8 cellular contexts compared by ENCODE assay signal in genomic region chr15:58749532-58750337, GRCh38. TPM values are rescaled to one million over a fixed set of nuclear protein-coding genes. Genes with fewer than 3 reads are reported as not detected.
A peak's percentile ranks its signal among the peaks of the same experiment; 100 is the strongest.
DNase-seq lines count a peak whose midpoint lies in the region; ATAC-seq, FAIRE-seq and TF ChIP-seq lines count a peak whose summit lies in the region.

TSS of gene ADAM10 (minus strand) at chr15:58749707. CDS start at chr15:58749534, 173 bp downstream.

- DNase-seq in GM10266 (ENCODE audit: extremely low spot score): peak; percentile 99
- DNase-seq in NCI-H128 (lab: John Stamatoyannopoulos, UW; ENCODE audit: unreplicated experiment): peak; percentile 96
- DNase-seq in activated naive CD8-positive, alpha-beta T cell treated with anti-CD3 and anti-CD28 coated beads, Interleukin-2, amount 10 ng/mL, durations not matched to agents 7 days and 5 days: peak; percentile 96
- DNase-seq in Right ventricle myocardium inferior (ENCODE audit: missing footprints): peak; percentile 100
- peak; percentile 99 to 100 (median 99) for DNase-seq in pancreas
- peak; percentile 98 to 100 for DNase-seq in tibial artery

- H3K4me3 ChIP-seq in SU-DHL-6 (ENCODE audit: insufficient read depth, low read length, poor library complexity, severe bottlenecking) (peak within 1 kb of the TSS; percentile 83), pancreas (peak within 1 kb of the TSS; percentile 73 to 98 (median 89)), tibial artery (peak within 1 kb of the TSS; percentile 87 to 97)

- H3K27me3 ChIP-seq in SU-DHL-6 (ENCODE audit: low read length) (no peaks in the 10 kb centered on the region), pancreas (no peaks in the 10 kb centered on the region), tibial artery (no peaks in the 10 kb centered on the region)

- WGBS in pancreas, 2 donors: 1% methylated on average over 57 to 62 of the region's 62 CpGs

- H3F3A ChIP-seq in SU-DHL-6 (ENCODE audit: insufficient read depth): no peaks in the 10 kb centered on the region

- peaks cover 7% of the 10 kb centered on the region; the same call in 1 of the 2 replicates for H3K36me3 ChIP-seq in SU-DHL-6 (ENCODE audit: low read length)
- H3K36me3 ChIP-seq in pancreas: no peaks in the 10 kb centered on the region
- no peaks in the 10 kb centered on the region for H3K36me3 ChIP-seq in tibial artery

- peaks cover 14% of the 10 kb centered on the region for H3K36me3 Mint-ChIP-seq in activated naive CD8-positive, alpha-beta T cell treated with anti-CD3 and anti-CD28 coated beads, Interleukin-2, amount 10 ng/mL, durations not matched to agents 7 days and 5 days

- TF ChIP-seq CTCF in GM10266 (IDR thresholded peaks at IDR 0.05; ENCODE audit: control insufficient read depth, insufficient read depth, low read depth, missing control alignments) (no peak), SU-DHL-6 (IDR thresholded peaks at IDR 0.05; ENCODE audit: insufficient read depth, low read length, poor library complexity, severe bottlenecking) (no peak), pancreas (IDR thresholded peaks at IDR 0.05) (no peak), tibial artery (IDR thresholded peaks at IDR 0.05) (no peak)

- H3K27ac ChIP-seq in SU-DHL-6 (ENCODE audit: low read depth, low read length) (peak within 1 kb of the TSS; percentile 63), pancreas (peak within 1 kb of the TSS; percentile 75 to 97 (median 90)), tibial artery (peak within 1 kb of the TSS; percentile 98 to 99)

- H3K4me2 ChIP-seq in SU-DHL-6 (ENCODE audit: low read depth, low read length, poor library complexity, severe bottlenecking): peak within 1 kb of the TSS; percentile 88

- H3K27me3 Mint-ChIP-seq in activated naive CD8-positive, alpha-beta T cell treated with anti-CD3 and anti-CD28 coated beads, Interleukin-2, amount 10 ng/mL, durations not matched to agents 7 days and 5 days: no peaks in the 10 kb centered on the region

- peak within 1 kb of the TSS; percentile 96 for H2AFZ ChIP-seq in SU-DHL-6 (ENCODE audit: low read depth, low read length, severe bottlenecking)

- peak; percentile 89 for ATAC-seq in HG02642 (IDR thresholded peaks at IDR 0.05; ENCODE audit: poor library complexity, unreplicated experiment)
- ATAC-seq in activated naive CD8-positive, alpha-beta T cell treated with anti-CD3 and anti-CD28 coated beads, Interleukin-2, amount 10 ng/mL, durations not matched to agents 7 days and 5 days (ENCODE audit: low read depth): peak; percentile 91
- peak; percentile 98 for ATAC-seq in Right ventricle myocardium inferior
- ATAC-seq in pancreas: peak; percentile 93 to 99 (median 97)

- H4K20me1 ChIP-seq in SU-DHL-6 (ENCODE audit: low read depth, low read length): peaks cover 25% of the 10 kb centered on the region

- peak within 1 kb of the TSS; percentile 97 for H3K27ac Mint-ChIP-seq in activated naive CD8-positive, alpha-beta T cell treated with anti-CD3 and anti-CD28 coated beads, Interleukin-2, amount 10 ng/mL, durations not matched to agents 7 days and 5 days

- H3K4me1 ChIP-seq in pancreas (peaks cover 0 to 22% (median 10%) of the 10 kb centered on the region in 3 donors), tibial artery (peaks cover 0 to 34% (median 8%) of the 10 kb centered on the region in 4 donors)

- H3K4me1 Mint-ChIP-seq in activated naive CD8-positive, alpha-beta T cell treated with anti-CD3 and anti-CD28 coated beads, Interleukin-2, amount 10 ng/mL, durations not matched to agents 7 days and 5 days: peaks cover 25% of the 10 kb centered on the region

- POLR2A ChIA-PET in activated naive CD8-positive, alpha-beta T cell treated with anti-CD3 and anti-CD28 coated beads, Interleukin-2, amount 10 ng/mL, durations not matched to agents 7 days and 5 days (lab: Charles Lee): interaction anchor here (0.5 to 4.4 kb wide), 21 partner anchors 10 to 480 kb away, joined by 3 to 47 read pairs (median 4); partner anchors contain the start of gene MINDY2

- H3K9me3 Mint-ChIP-seq in activated naive CD8-positive, alpha-beta T cell treated with anti-CD3 and anti-CD28 coated beads, Interleukin-2, amount 10 ng/mL, durations not matched to agents 7 days and 5 days: no peaks in the 10 kb centered on the region

- peak within 1 kb of the TSS; percentile 98 for H3K4me3 Mint-ChIP-seq in activated naive CD8-positive, alpha-beta T cell treated with anti-CD3 and anti-CD28 coated beads, Interleukin-2, amount 10 ng/mL, durations not matched to agents 7 days and 5 days

- H3K9ac ChIP-seq in SU-DHL-6 (ENCODE audit: low read length): peak within 1 kb of the TSS; percentile 80

- no peaks in the 10 kb centered on the region for H3K9me3 ChIP-seq in SU-DHL-6 (ENCODE audit: insufficient read depth, low read length)
- no peaks in the 10 kb centered on the region for H3K9me3 ChIP-seq in pancreas
- no peaks in the 10 kb centered on the region for H3K9me3 ChIP-seq in tibial artery

- no peak for FAIRE-seq in pancreas (lab: Jason Lieb, UNC)

- intact Hi-C loops in Right ventricle myocardium inferior (cut with DNase I): loop anchor here (1.0 to 10.0 kb wide), 6 partner anchors 22 to 477 kb away; partner anchors contain the start of gene MINDY2
- intact Hi-C loops in pancreas (cut with DNase I): loop anchor here in 1 of 3 donors (10.0 kb wide), 2 partner anchors 315 to 485 kb away; partner anchors contain the start of gene LIPC
- intact Hi-C loops in tibial artery (cut with DNase I; ENCODE audit: low total_unique reads): loop anchor here (1.0 to 10.0 kb wide), 2 partner anchors 22 to 185 kb away; partner anchors contain the start of genes MINDY2 and SLTM

- H3K9me2 ChIP-seq in SU-DHL-6 (replicated peaks; ENCODE audit: insufficient read depth, low read length): no peaks in the 10 kb centered on the region

- H3K79me2 ChIP-seq in SU-DHL-6 (ENCODE audit: insufficient read depth, low read length): peaks cover 39% of the 10 kb centered on the region

RNA-seq across cellular contexts. Expression of gene ADAM10, which starts in this region (rescaled TPM):
- total RNA-seq in activated naive CD8-positive, alpha-beta T cell treated with anti-CD3 and anti-CD28 coated beads, Interleukin-2, amount 10 ng/mL, durations not matched to agents 7 days and 5 days: 100 to 1,000 TPM; 173 to 175 TPM
- total RNA-seq in Right ventricle myocardium inferior (64.9 TPM), pancreas (10 to 100 TPM; 30.6 to 96.2 (median 37.6) TPM)
- polyA plus RNA-seq in pancreas: 10 to 100 TPM in 1 of 2 donors, 1 to 10 TPM in 1; 6.1 to 13.0 TPM

Comparison
In these comparisons a context has a peak if more than half of its experiments do, and no peak if none do; other contexts are left out.
1. Peak in every context shown above with its lines: DNase-seq, ATAC-seq, H3K4me3 ChIP-seq and H3K27ac ChIP-seq.